In the genomic region with DNA sequence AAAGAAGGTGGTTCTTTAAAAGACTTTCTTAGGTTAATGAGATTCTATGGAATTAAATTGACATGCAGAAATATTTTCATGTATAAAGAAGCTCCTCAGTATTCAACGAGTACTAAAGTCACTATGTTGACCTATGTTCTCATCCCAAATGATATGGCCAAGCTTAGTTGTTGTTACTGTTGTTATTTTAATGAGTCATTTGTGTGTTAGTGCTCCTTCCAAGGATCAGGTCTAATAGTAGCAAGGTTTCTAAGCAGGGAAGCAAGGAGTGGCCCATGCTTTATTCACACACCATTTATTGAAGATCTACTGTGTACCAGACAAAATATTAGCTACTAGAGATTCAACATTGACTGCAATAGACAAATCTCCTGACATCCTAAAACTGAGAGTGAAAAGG, we compare ENCODE assay signal across 1 cellular context.
TF ChIP-seq lines count a peak whose summit lies in the region.

No MANE protein-coding gene starts in this region.

TF ChIP-seq in IMR-90, 13 proteins besides CTCF, POLR2A, EP300 and RAD21:
- TF ChIP-seq MAFK (IDR thresholded peaks at IDR 0.05; ENCODE audit: low read depth, low read length): no peak
- no peak for TF ChIP-seq RCOR1 (IDR thresholded peaks at IDR 0.05; ENCODE audit: insufficient replicate concordance, low read length)
- TF ChIP-seq FOS (IDR thresholded peaks at IDR 0.05; ENCODE audit: low read depth, low read length): no peak
